ENCODE assay signal across 11 cellular contexts in the genomic region with DNA sequence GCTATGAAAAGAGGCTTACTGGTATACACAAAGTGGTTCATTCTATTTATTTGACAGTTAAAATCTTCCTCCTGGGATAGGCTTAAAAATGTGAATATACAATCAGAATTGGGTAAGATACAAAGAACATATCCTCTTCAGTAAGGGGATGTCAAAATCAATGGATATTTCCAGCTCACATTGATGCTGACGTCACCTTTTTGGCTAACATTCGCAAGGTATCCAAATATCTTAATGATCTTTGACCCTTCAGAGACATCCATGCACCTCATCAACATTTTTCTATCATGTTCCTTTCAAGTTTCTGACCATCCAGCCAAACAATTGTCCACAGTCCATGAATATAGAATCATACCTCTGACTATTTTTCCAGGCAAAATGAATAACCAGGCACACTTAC.
"Had no signal": no experiment of that assay in that cellular context is flagged by ENCODE, and none has a peak within 500 bp of the region (broad histone marks: within the 10 kb centered on the region; RNA-seq: fewer than 3 reads in every experiment).

No MANE protein-coding gene starts in this region.

- H3K9ac ChIP-seq: GM23248 had no signal

- H3K36me3 ChIP-seq: HAP-1 had no signal

- H3K9me3 ChIP-seq: HAP-1 had no signal

- DNase-seq: GM23248, GOT3, H7, H9, HCEC 1CT, HFFc6 had no signal

- H3K4me2 ChIP-seq: GM23338 had no signal

- ATAC-seq: GM23338, HCT116 had no signal

- H2AFZ ChIP-seq: GM23248, GM23338 had no signal

- H3K4me1 ChIP-seq: HAP-1 had no signal

- FAIRE-seq: H1, H54 had no signal

- H3K27ac ChIP-seq: GM23248 had no signal

- H3K4me3 ChIP-seq: GM23248, GM23338, HAP-1 had no signal
